8 cellular contexts compared by ENCODE assay signal in the genomic region with DNA sequence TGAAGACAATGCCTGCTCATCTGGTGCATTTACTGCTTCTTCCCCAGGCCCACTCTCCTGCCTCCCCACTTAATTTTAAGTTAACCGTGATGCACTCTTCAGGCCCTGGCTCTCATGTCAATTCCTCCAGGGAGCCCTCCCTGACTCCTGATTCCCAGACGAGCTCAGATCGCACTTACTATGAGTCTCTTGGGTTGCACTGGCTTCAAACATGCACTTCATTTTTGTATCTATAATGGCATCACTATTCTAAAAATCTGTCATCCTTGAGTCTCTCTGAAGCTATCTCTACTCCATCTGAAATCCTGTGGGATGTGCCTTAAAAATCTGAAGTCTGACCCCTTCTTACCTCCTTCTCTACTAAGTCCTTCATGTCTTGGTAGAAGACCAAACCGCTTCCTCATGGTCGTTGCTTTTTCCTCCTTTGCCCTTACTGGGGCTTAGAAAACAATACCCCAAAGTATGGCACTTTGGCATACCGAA. TPM values are rescaled to one million over a fixed set of nuclear protein-coding genes. Genes with fewer than 3 reads are reported as not detected.
DNase-seq lines count a peak whose midpoint lies in the region; ATAC-seq and TF ChIP-seq lines count a peak whose summit lies in the region.

No MANE protein-coding gene starts in this region.

- H3K79me2 ChIP-seq in GM23338 (replicated peaks; ENCODE audit: insufficient read depth): no peaks in the 10 kb centered on the region

- TF ChIP-seq EP300 in esophagus muscularis mucosa (IDR thresholded peaks at IDR 0.05): no peak

- intact Hi-C loops in esophagus muscularis mucosa (cut with DNase I): no loop called here

- 0 out of 2 replicates have a peak, but pooled peaks cover 2% of the 10 kb centered on the region for H3K27me3 ChIP-seq in GM23338 (ENCODE audit: insufficient read depth)
- no peaks in the 10 kb centered on the region for H3K27me3 ChIP-seq in esophagus muscularis mucosa
- no peaks in the 10 kb centered on the region for H3K27me3 ChIP-seq in skeletal muscle satellite cell (ENCODE audit: control insufficient read depth, insufficient read depth, low read length)

- H3K4me3 Mint-ChIP-seq in GM23338: peak overlapping the region; percentile 60

- peak overlapping the region; percentile 1 for H3K9ac ChIP-seq in skeletal muscle satellite cell (ENCODE audit: low read depth, low read length)

- H3K27ac ChIP-seq in GM23338 (ENCODE audit: low read depth) (peak overlapping the region; percentile 80), esophagus muscularis mucosa (replicated peaks in 1 of 4) (peak overlapping the region; percentile 42 to 73 (median 66))

- peak overlapping the region; percentile 93 for H3K4me2 ChIP-seq in GM23338
- H3K4me2 ChIP-seq in skeletal muscle satellite cell (ENCODE audit: low read length): peak overlapping the region; percentile 77

- peak overlapping the region; percentile 3; the same call in 1 of the 2 replicates for H3K27ac Mint-ChIP-seq in GM23338

- H3K4me1 ChIP-seq in GM23338 (ENCODE audit: insufficient read depth): peaks cover 18% of the 10 kb centered on the region
- H3K4me1 ChIP-seq in esophagus muscularis mucosa: peaks cover 49 to 58% (median 56%) of the 10 kb centered on the region in 4 donors
- H3K4me1 ChIP-seq in skeletal muscle satellite cell (ENCODE audit: control insufficient read depth, insufficient read depth, low read length): peaks cover 43% of the 10 kb centered on the region

- WGBS in esophagus muscularis mucosa: 71% methylated on average over 6 of the region's 6 CpGs

- no peak for TF ChIP-seq POLR2A in esophagus muscularis mucosa (IDR thresholded peaks at IDR 0.05; ENCODE audit: low read depth)

- peaks cover 20% of the 10 kb centered on the region for H3K4me1 Mint-ChIP-seq in GM23338

- H3K9me3 Mint-ChIP-seq in GM23338: no peaks in the 10 kb centered on the region; the same call in 2 of the 3 replicates

- ATAC-seq in GM23338 (no peak), SK-N-SH treated with all-trans-retinoic acid at 6 μM for 48 hours (peak; percentile 7; the same call in 2 of the 3 replicates), HG03460 (IDR thresholded peaks at IDR 0.05; ENCODE audit: unreplicated experiment) (no peak), GM21447 (IDR thresholded peaks at IDR 0.05; ENCODE audit: unreplicated experiment) (no peak)

- DNase-seq in GM23338 (ENCODE audit: low spot score) (no peak), esophagus muscularis mucosa (ENCODE audit: extremely low spot score) (no peak), NOMO-1 (lab: John Stamatoyannopoulos, UW; ENCODE audit: unreplicated experiment in 2 of 2) (no peak)
- DNase-seq in effector CD4-positive, alpha-beta T cell: no peak

- H3K36me3 ChIP-seq in GM23338 (ENCODE audit: insufficient read depth) (peaks cover 3% of the 10 kb centered on the region; the same call in 1 of the 2 replicates), esophagus muscularis mucosa (peaks cover 22 to 32% (median 28%) of the 10 kb centered on the region in 4 donors), skeletal muscle satellite cell (ENCODE audit: insufficient read depth, low read length) (peaks cover 40% of the 10 kb centered on the region)

- TF ChIP-seq CTCF in GM23338 (conservative IDR thresholded peaks at IDR 0.05; ENCODE audit: low read depth in 2 of 2): no peak
- TF ChIP-seq CTCF in esophagus muscularis mucosa (IDR thresholded peaks at IDR 0.05): peak in 1 of 3 experiments; percentile 6

- H3K9me2 ChIP-seq in GM23338 (ENCODE audit: insufficient read depth): no peaks in the 10 kb centered on the region

- H4K20me1 ChIP-seq in GM23338 (replicated peaks; ENCODE audit: insufficient read depth): peaks cover 12% of the 10 kb centered on the region

- peaks cover 11% of the 10 kb centered on the region; the same call in 2 of the 3 replicates for H3K36me3 Mint-ChIP-seq in GM23338 (ENCODE audit: low read depth)

- H3K27me3 Mint-ChIP-seq in GM23338 (ENCODE audit: insufficient read depth, low read depth, poor library complexity): peaks cover 15% of the 10 kb centered on the region

- H3K4me3 ChIP-seq in GM23338: peak overlapping the region; percentile 70
- peak overlapping the region in 1 of 4 donors; percentile 50 for H3K4me3 ChIP-seq in esophagus muscularis mucosa
- no peak overlapping the region for H3K4me3 ChIP-seq in skeletal muscle satellite cell (ENCODE audit: low read length)

- H3F3A ChIP-seq in GM23338 (replicated peaks; ENCODE audit: low read depth): peaks cover 35% of the 10 kb centered on the region

- H3K9me3 ChIP-seq in esophagus muscularis mucosa (no peaks in the 10 kb centered on the region), skeletal muscle satellite cell (replicated peaks; ENCODE audit: low read length) (no peaks in the 10 kb centered on the region)

- no peak overlapping the region for H2AFZ ChIP-seq in GM23338

TF ChIP-seq in GM23338, 12 proteins besides CTCF, POLR2A, EP300 and RAD21 (continues in another document):
- no peak for TF ChIP-seq POLR2AphosphoS5 (IDR thresholded peaks at IDR 0.05; ENCODE audit: low read depth)
- no peak for TF ChIP-seq ZNF331 (CRISPR knock-in tag; IDR thresholded peaks at IDR 0.05; ENCODE audit: low read depth)
- no peak for TF ChIP-seq ZNF114 (CRISPR knock-in tag; IDR thresholded peaks at IDR 0.05)
- no peak for TF ChIP-seq NANOG (IDR thresholded peaks at IDR 0.05; ENCODE audit: borderline replicate concordance)
- no peak for TF ChIP-seq CREB1 (CRISPR knock-in tag; IDR thresholded peaks at IDR 0.05; ENCODE audit: low read depth)
- no peak for TF ChIP-seq STAT1 (IDR thresholded peaks at IDR 0.05; ENCODE audit: unreplicated experiment)
- no peak for TF ChIP-seq JUNB (IDR thresholded peaks at IDR 0.05; ENCODE audit: unreplicated experiment)
- TF ChIP-seq EZH2 (IDR thresholded peaks at IDR 0.05; ENCODE audit: low read depth, unreplicated experiment): no peak
- TF ChIP-seq EZH2phosphoT487 (IDR thresholded peaks at IDR 0.05; ENCODE audit: unreplicated experiment): no peak

TF ChIP-seq in SK-N-SH treated with all-trans-retinoic acid at 6 μM for 48 hours, 23 proteins besides CTCF, POLR2A, EP300 and RAD21:
- TF ChIP-seq ZNF70 (CRISPR knock-in tag; IDR thresholded peaks at IDR 0.05) (no peak), PPARA (CRISPR knock-in tag; IDR thresholded peaks at IDR 0.05; ENCODE audit: borderline replicate concordance) (no peak), GLIS3 (CRISPR knock-in tag; IDR thresholded peaks at IDR 0.05) (no peak), ISL1 (CRISPR knock-in tag; IDR thresholded peaks at IDR 0.05) (no peak), ESRRG (CRISPR knock-in tag; IDR thresholded peaks at IDR 0.05) (no peak), ZFP30 (CRISPR knock-in tag; IDR thresholded peaks at IDR 0.05) (no peak), ZC3H10 (CRISPR knock-in tag; IDR thresholded peaks at IDR 0.05) (no peak), ZNF8 (CRISPR knock-in tag; IDR thresholded peaks at IDR 0.05) (no peak), SNAI2 (CRISPR knock-in tag; IDR thresholded peaks at IDR 0.05) (no peak), ZNF565 (CRISPR knock-in tag; conservative IDR thresholded peaks at IDR 0.05; ENCODE audit: low read depth) (no peak), TOX (CRISPR knock-in tag; IDR thresholded peaks at IDR 0.05; ENCODE audit: borderline replicate concordance) (no peak)
- TF ChIP-seq, protein P1, sequence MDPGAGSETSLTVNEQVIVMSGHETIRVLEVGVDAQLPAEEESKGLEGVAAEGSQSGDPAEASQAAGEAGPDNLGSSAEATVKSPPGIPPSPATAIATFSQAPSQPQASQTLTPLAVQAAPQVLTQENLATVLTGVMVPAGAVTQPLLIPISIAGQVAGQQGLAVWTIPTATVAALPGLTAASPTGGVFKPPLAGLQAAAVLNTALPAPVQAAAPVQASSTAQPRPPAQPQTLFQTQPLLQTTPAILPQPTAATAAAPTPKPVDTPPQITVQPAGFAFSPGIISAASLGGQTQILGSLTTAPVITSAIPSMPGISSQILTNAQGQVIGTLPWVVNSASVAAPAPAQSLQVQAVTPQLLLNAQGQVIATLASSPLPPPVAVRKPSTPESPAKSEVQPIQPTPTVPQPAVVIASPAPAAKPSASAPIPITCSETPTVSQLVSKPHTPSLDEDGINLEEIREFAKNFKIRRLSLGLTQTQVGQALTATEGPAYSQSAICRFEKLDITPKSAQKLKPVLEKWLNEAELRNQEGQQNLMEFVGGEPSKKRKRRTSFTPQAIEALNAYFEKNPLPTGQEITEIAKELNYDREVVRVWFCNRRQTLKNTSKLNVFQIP (CRISPR knock-in tag; IDR thresholded peaks at IDR 0.05; ENCODE audit: borderline replicate concordance, low read depth): no peak
- TF ChIP-seq, protein P2, sequence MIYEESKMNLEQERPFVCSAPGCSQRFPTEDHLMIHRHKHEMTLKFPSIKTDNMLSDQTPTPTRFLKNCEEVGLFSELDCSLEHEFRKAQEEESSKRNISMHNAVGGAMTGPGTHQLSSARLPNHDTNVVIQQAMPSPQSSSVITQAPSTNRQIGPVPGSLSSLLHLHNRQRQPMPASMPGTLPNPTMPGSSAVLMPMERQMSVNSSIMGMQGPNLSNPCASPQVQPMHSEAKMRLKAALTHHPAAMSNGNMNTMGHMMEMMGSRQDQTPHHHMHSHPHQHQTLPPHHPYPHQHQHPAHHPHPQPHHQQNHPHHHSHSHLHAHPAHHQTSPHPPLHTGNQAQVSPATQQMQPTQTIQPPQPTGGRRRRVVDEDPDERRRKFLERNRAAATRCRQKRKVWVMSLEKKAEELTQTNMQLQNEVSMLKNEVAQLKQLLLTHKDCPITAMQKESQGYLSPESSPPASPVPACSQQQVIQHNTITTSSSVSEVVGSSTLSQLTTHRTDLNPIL (CRISPR knock-in tag; IDR thresholded peaks at IDR 0.05; ENCODE audit: low read depth): no peak

RNA-seq across cellular contexts. Expression of a gene that starts 24.7 kb away (rescaled TPM):
- total RNA-seq in GM23338 (2014; rRNA removed; shearing (Covaris generic)): not detected in 2 replicates
- polyA plus RNA-seq in GM23338 (2016; fragmentation: Nextera tagmentation; extraction: Ambion mirVana): 0.63 and 1.1 TPM in 2 replicates
- total RNA-seq in esophagus muscularis mucosa: 10 to 100 TPM in 1 of 4 donors, 1 to 10 TPM in 3; 2.1 to 14.2 (median 7.1) TPM
- total RNA-seq in skeletal muscle satellite cell (2012; rRNA removed): 0.44 and 0.76 TPM in 2 replicates

RNA-seq across cellular contexts. Expression of a gene that starts 57.3 kb away (rescaled TPM):
- 452 and 479 TPM in 2 replicates for total RNA-seq in GM23338 (2014; rRNA removed; shearing (Covaris generic))
- 221 and 224 TPM in 2 replicates for polyA plus RNA-seq in GM23338 (2016; fragmentation: Nextera tagmentation; extraction: Ambion mirVana)
- total RNA-seq in esophagus muscularis mucosa: 100 to 1,000 TPM; 199 to 744 (median 532) TPM
- total RNA-seq in skeletal muscle satellite cell (2012; rRNA removed): 159 and 207 TPM in 2 replicates
